40 cellular contexts compared by ENCODE assay signal in the genomic region with DNA sequence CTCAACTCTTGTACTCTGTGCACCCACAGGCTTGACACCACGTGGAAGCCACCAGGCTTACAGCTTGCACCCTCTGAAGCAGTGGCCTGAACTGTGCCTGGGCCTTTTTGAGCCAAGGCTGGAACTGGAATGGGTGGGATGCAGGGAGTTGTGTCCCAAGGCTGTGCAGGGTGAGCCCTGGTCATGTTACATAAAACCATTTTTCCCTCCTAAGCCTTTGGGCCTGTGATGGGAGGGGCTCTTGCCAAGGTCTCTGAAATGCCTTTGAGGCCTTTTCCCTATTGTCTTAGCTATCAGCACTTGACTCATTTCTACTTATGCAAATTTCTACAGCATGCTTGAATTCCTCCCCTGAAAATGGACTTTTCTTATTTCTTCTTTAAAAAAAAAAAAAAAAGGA. TPM values are rescaled to one million over a fixed set of nuclear protein-coding genes. Genes with fewer than 3 reads are reported as not detected.
"Had no signal": no experiment of that assay in that cellular context is flagged by ENCODE, and none has a peak within 500 bp of the region (broad histone marks: within the 10 kb centered on the region; RNA-seq: fewer than 3 reads in every experiment).

No MANE protein-coding gene starts in this region.

- H3K36me3 ChIP-seq: adrenal gland, ascending aorta, brain microvascular endothelial cell, breast epithelium, cardiac muscle cell had no signal

- DNase-seq: activated effector memory CD4-positive, alpha-beta T cell treated with anti-CD3 and anti-CD28 coated beads, Interleukin-2, amount 50 U/mL, for 16 hours; activated effector memory CD4-positive, alpha-beta T cell treated with Interleukin-2 at 50 U/mL for 16 hours; activated gamma-delta T cell; activated gamma-delta T cell treated with Interleukin-2 at 50 U/mL for 16 hours; activated naive CD4-positive, alpha-beta T cell; activated naive CD4-positive, alpha-beta T cell treated with anti-CD3 and anti-CD28 coated beads for 36 hours; activated naive CD4-positive, alpha-beta T cell treated with anti-CD3 and anti-CD28 coated beads, Interleukin-2, amount 10 ng/mL, durations not matched to agents 7 days and 5 days; activated naive CD4-positive, alpha-beta T cell treated with anti-CD3 and anti-CD28 coated beads, Interleukin-2, amount 50 U/mL, for 16 hours; activated naive CD4-positive, alpha-beta T cell treated with Interleukin-2 at 50 U/mL for 16 hours; activated naive CD8-positive, alpha-beta T cell treated with anti-CD3 and anti-CD28 coated beads for 36 hours; activated naive CD8-positive, alpha-beta T cell treated with anti-CD3 and anti-CD28 coated beads, Interleukin-2, amount 10 ng/mL, durations not matched to agents 7 days and 5 days; activated naive CD8-positive, alpha-beta T cell treated with anti-CD3 and anti-CD28 coated beads, Interleukin-2, amount 50 U/mL, for 24 hours; activated T-cell treated with anti-CD3 and anti-CD28 coated beads, Interleukin-2, amount 50 U/mL, for 1 hour; activated T-cell treated with anti-CD3 and anti-CD28 coated beads, Interleukin-2, amount 50 U/mL, for 24 hours; activated T-cell treated with anti-CD3 and anti-CD28 coated beads, Interleukin-2, amount 50 U/mL, for 4 hours; activated T-cell treated with anti-CD3 and anti-CD28 coated beads, Interleukin-2, amount 50 U/mL, for 48 hours; activated T-cell treated with anti-CD3 and anti-CD28 coated beads, Interleukin-2, amount 50 U/mL, for 72 hours; adrenal gland; amniotic stem cell; amygdala; anterior cingulate cortex; aorta; body of pancreas; brain microvascular endothelial cell; caudate nucleus; central memory CD4-positive, alpha-beta T cell; cerebellar nuclear complex had no signal

- ATAC-seq: activated naive CD4-positive, alpha-beta T cell treated with anti-CD3 and anti-CD28 coated beads, Interleukin-2, amount 50 U/mL, for 72 hours; activated naive CD8-positive, alpha-beta T cell treated with anti-CD3 and anti-CD28 coated beads, Interleukin-2, amount 50 U/mL, for 24 hours; activated T-cell treated with anti-CD3 and anti-CD28 coated beads, Interleukin-2, amount 50 U/mL, for 4 hours; activated T-cell treated with anti-CD3 and anti-CD28 coated beads, Interleukin-2, amount 50 U/mL, for 72 hours; activated T-helper 17 cell treated with anti-CD3 and anti-CD28 coated beads, Interleukin-2, amount 50 U/mL, for 72 hours; body of pancreas had no signal

- H3K9me3 ChIP-seq: adrenal gland, ascending aorta had no signal

- FAIRE-seq: astrocyte, bronchial epithelial cell had no signal

- H3K27ac ChIP-seq: adrenal gland, ascending aorta, body of pancreas, brain microvascular endothelial cell, breast epithelium, cardiac muscle cell had no signal

- H3K27me3 ChIP-seq: adrenal gland, ascending aorta, body of pancreas, brain microvascular endothelial cell, breast epithelium, cardiac muscle cell had no signal

- H3K4me3 ChIP-seq: adrenal gland, ascending aorta, body of pancreas, breast epithelium, cardiac muscle cell had no signal

- H3K4me1 ChIP-seq: adrenal gland, ascending aorta, body of pancreas, breast epithelium had no signal

RNA-seq across cellular contexts. Expression of a gene that starts 14.1 kb away (rescaled TPM):
- total RNA-seq: activated naive CD4-positive, alpha-beta T cell treated with anti-CD3 and anti-CD28 coated beads for 36 hours; activated naive CD4-positive, alpha-beta T cell treated with anti-CD3 and anti-CD28 coated beads, Interleukin-2, amount 50 U/mL, for 72 hours; activated naive CD8-positive, alpha-beta T cell treated with anti-CD3 and anti-CD28 coated beads for 36 hours; activated naive CD8-positive, alpha-beta T cell treated with anti-CD3 and anti-CD28 coated beads, Interleukin-2, amount 10 ng/mL, durations not matched to agents 7 days and 5 days; activated T-cell treated with anti-CD3 and anti-CD28 coated beads, Interleukin-2, amount 50 U/mL, for 4 hours; activated T-cell treated with anti-CD3 and anti-CD28 coated beads, Interleukin-2, amount 50 U/mL, for 72 hours; activated T-helper 1 cell treated with anti-CD3 and anti-CD28 coated beads, Interleukin-12 subunit alpha, Interleukin-12 subunit beta, Interleukin-2, Interleukin-4 antibody, amounts not matched to agents 30 ng/mL and 10 ng/mL and 1 ng/mL, durations not matched to agents 14 hours and 24 hours and 36 hours; activated T-helper 17 cell treated with anti-CD3 and anti-CD28 coated beads, Interleukin-2, amount 50 U/mL, for 72 hours; activated T-helper 2 cell treated with anti-CD3 and anti-CD28 coated beads, Interferon-gamma antibody, Interleukin-2, Interleukin-4, amounts not matched to agents 10 μg/mL and 5 μg/mL and 100 μg/mL, durations not matched to agents 14 hours and 24 hours and 36 hours; adrenal gland; aorta; ascending aorta; astrocyte; body of pancreas; breast epithelium; bronchial epithelial cell; cardiac muscle cell; cardiac septum; cerebellum; chondrocyte had no signal
- polyA plus RNA-seq: adipose tissue, adrenal gland, aorta, cardiac muscle cell had no signal
